In the genomic region with DNA sequence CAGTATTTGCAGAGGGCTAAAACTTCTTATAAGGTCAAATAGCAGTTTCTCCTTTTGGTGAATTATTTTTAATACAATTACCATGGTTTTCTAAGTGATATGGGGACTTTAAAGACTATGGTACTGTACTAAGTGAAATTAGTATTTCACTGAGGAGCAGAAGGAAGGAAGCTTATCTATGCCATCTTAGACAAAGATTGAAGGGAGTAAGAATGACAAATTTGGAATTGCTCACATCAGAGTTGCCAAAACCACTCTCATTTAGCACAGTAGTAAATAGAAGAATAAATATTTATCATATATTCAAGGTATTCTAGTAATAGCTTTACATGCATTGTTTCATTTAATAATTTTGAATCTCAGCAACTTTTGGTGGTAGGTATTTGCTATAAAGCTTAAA, we compare ENCODE assay signal across 21 cellular contexts. TPM values are rescaled to one million over a fixed set of nuclear protein-coding genes. Genes with fewer than 3 reads are reported as not detected.
A peak's percentile ranks its signal among the peaks of the same experiment; 100 is the strongest.
DNase-seq lines count a peak whose midpoint lies in the region; ATAC-seq and TF ChIP-seq lines count a peak whose summit lies in the region.
"Had no signal": no experiment of that assay in that cellular context is flagged by ENCODE, and none has a peak within 500 bp of the region (broad histone marks: within the 10 kb centered on the region; RNA-seq: fewer than 3 reads in every experiment).

No MANE protein-coding gene starts in this region.

- H3K4me3 ChIP-seq in SK-N-SH (ENCODE audit: low read depth in 2 of 2, low read length in 1 of 2) (no peak overlapping the region), LNCaP clone FGC (ENCODE audit: low read depth, low read length) (no peak overlapping the region), hepatocyte (no peak overlapping the region), dorsolateral prefrontal cortex (no peak overlapping the region)
- H3K4me3 ChIP-seq: BLaER1, GM12878, GM23338 had no signal

- H3K4me2 ChIP-seq in SK-N-SH = no peak overlapping the region
- no peak overlapping the region for H3K4me2 ChIP-seq in hepatocyte
- H3K4me2 ChIP-seq: BLaER1, GM23338 had no signal

- TF ChIP-seq RAD21 in SK-N-SH (IDR thresholded peaks at IDR 0.05; ENCODE audit: low read length) = no peak

- H3K36me3 Mint-ChIP-seq in mesothelial cell of epicardium = no peaks in the 10 kb centered on the region

- no peak overlapping the region for H3K27ac Mint-ChIP-seq in mesothelial cell of epicardium
- H3K27ac Mint-ChIP-seq: B cell; CD4-positive, CD25-positive, alpha-beta regulatory T cell; CD8-positive, alpha-beta T cell; GM23338; H9 had no signal

- no peak for TF ChIP-seq CTCF in SK-N-SH (IDR thresholded peaks at IDR 0.05)
- no peak for TF ChIP-seq CTCF in LNCaP clone FGC (IDR thresholded peaks at IDR 0.05; ENCODE audit: control insufficient read depth, extremely low read depth, insufficient read depth)
- TF ChIP-seq CTCF in hepatocyte (IDR thresholded peaks at IDR 0.05; ENCODE audit: poor library complexity) = no peak
- TF ChIP-seq CTCF in dorsolateral prefrontal cortex (IDR thresholded peaks at IDR 0.05 in 54 of 56, conservative IDR thresholded peaks at IDR 0.05 in 2 of 56; ENCODE audit: low read depth in 1 of 56, partially characterized antibody in 56 of 56) = no peak
- no peak for TF ChIP-seq CTCF in mesothelial cell of epicardium (IDR thresholded peaks at IDR 0.05; ENCODE audit: unreplicated experiment)

- no peak for TF ChIP-seq EP300 in SK-N-SH (IDR thresholded peaks at IDR 0.05; ENCODE audit: borderline replicate concordance in 1 of 2, low read depth in 1 of 2, low read length in 1 of 2)

- H3K36me3 ChIP-seq in SK-N-SH (replicated peaks in 1 of 2; ENCODE audit: control insufficient read depth in 1 of 2, insufficient read depth in 2 of 2, low read length in 1 of 2) = peaks cover 0 to 7% of the 10 kb centered on the region in 2 experiments
- no peaks in the 10 kb centered on the region for H3K36me3 ChIP-seq in hepatocyte (replicated peaks; ENCODE audit: insufficient read depth, low read depth)
- H3K36me3 ChIP-seq: BLaER1 had no signal

- H3K9ac ChIP-seq in SK-N-SH = no peak overlapping the region
- H3K9ac ChIP-seq: BLaER1 had no signal

- H3K9me2 ChIP-seq in SK-N-SH = no peaks in the 10 kb centered on the region
- H3K9me2 ChIP-seq in hepatocyte (replicated peaks; ENCODE audit: insufficient read depth) = no peaks in the 10 kb centered on the region

- peak overlapping the region; percentile 66 to 79; a peak in 2 of 4 replicates for H3K27ac ChIP-seq in SK-N-SH (ENCODE audit: low read depth in 2 of 2, low read length in 1 of 2)
- peak overlapping the region; percentile 67 for H3K27ac ChIP-seq in hepatocyte
- no peak overlapping the region for H3K27ac ChIP-seq in dorsolateral prefrontal cortex
- H3K27ac ChIP-seq: 22Rv1, BLaER1, C4-2B had no signal

- ATAC-seq in SK-N-SH treated with all-trans-retinoic acid at 6 μM for 48 hours = no peak
- ATAC-seq: CD8-positive, alpha-beta T cell; GM12878; GM23338; HCT116 had no signal

- POLR2A ChIA-PET in SK-N-SH (lab: Yijun Ruan, JAX) = no interaction called here

- H3K27me3 Mint-ChIP-seq in mesothelial cell of epicardium (ENCODE audit: low read depth) = no peaks in the 10 kb centered on the region
- H3K27me3 Mint-ChIP-seq: B cell; CD4-positive, CD25-positive, alpha-beta regulatory T cell had no signal

- H3F3A ChIP-seq in SK-N-SH (replicated peaks; ENCODE audit: insufficient read depth) = peaks cover 24% of the 10 kb centered on the region

- H3K9me3 ChIP-seq in SK-N-SH (no peaks in the 10 kb centered on the region), hepatocyte (ENCODE audit: low read depth) (no peaks in the 10 kb centered on the region)
- H3K9me3 ChIP-seq: BLaER1 had no signal

- H3K9me3 Mint-ChIP-seq in mesothelial cell of epicardium = no peaks in the 10 kb centered on the region
- H3K9me3 Mint-ChIP-seq: CD8-positive, alpha-beta T cell; GM23338; H9 had no signal

- H3K79me2 ChIP-seq in SK-N-SH (ENCODE audit: insufficient read depth) = no peaks in the 10 kb centered on the region
- H3K79me2 ChIP-seq in hepatocyte = no peaks in the 10 kb centered on the region

- H2AFZ ChIP-seq in SK-N-SH (ENCODE audit: low read depth) = no peak overlapping the region
- no peak overlapping the region for H2AFZ ChIP-seq in hepatocyte
- H2AFZ ChIP-seq: GM23338 had no signal

- H3K27me3 ChIP-seq in SK-N-SH (ENCODE audit: insufficient read depth) = no peaks in the 10 kb centered on the region
- no peaks in the 10 kb centered on the region for H3K27me3 ChIP-seq in hepatocyte
- no peaks in the 10 kb centered on the region for H3K27me3 ChIP-seq in dorsolateral prefrontal cortex
- H3K27me3 ChIP-seq: BLaER1 had no signal

- CTCF ChIA-PET in SK-N-SH (lab: Yijun Ruan, JAX) = no interaction called here

- DNase-seq in SK-N-SH (no peak), LNCaP clone FGC (ENCODE audit: low read depth) (peak; percentile 66), hepatocyte (ENCODE audit: low spot score) (no peak), HPDE6-E6E7 (ENCODE audit: extremely low spot score) (no peak), dorsolateral prefrontal cortex (no peak), mesothelial cell of epicardium (ENCODE audit: low spot score in 2 of 2, unreplicated experiment in 2 of 2) (no peak)
- DNase-seq: CD4-positive, CD25-positive, alpha-beta regulatory T cell; CD8-positive, alpha-beta T cell; DMS 273 treated with DMSO at 0.1 percent for 48 hours; DMS79; EL; GDM1; H9 had no signal

- no peak overlapping the region for H3K4me3 Mint-ChIP-seq in mesothelial cell of epicardium
- H3K4me3 Mint-ChIP-seq: B cell; CD4-positive, CD25-positive, alpha-beta regulatory T cell; CD8-positive, alpha-beta T cell; GM23338; H9 had no signal

- H3K4me1 Mint-ChIP-seq in mesothelial cell of epicardium = peaks cover 51% of the 10 kb centered on the region
- H3K4me1 Mint-ChIP-seq: B cell had no signal

- H4K20me1 ChIP-seq in SK-N-SH (ENCODE audit: insufficient read depth) = no peaks in the 10 kb centered on the region
- H4K20me1 ChIP-seq in hepatocyte (ENCODE audit: insufficient read depth, poor library complexity, severe bottlenecking) = no peaks in the 10 kb centered on the region
- H4K20me1 ChIP-seq: BLaER1 had no signal

- intact Hi-C loops in dorsolateral prefrontal cortex (cut with DNase I) = no loop called here

- H3K4me1 ChIP-seq in SK-N-SH (ENCODE audit: control insufficient read depth in 1 of 2, insufficient read depth in 2 of 2, low read depth in 1 of 2, low read length in 1 of 2) = peaks cover 0 to 10% of the 10 kb centered on the region in 2 experiments; a peak in 1 of 4 replicates
- H3K4me1 ChIP-seq in hepatocyte (ENCODE audit: insufficient read depth) = peaks cover 10% of the 10 kb centered on the region
- H3K4me1 ChIP-seq: BLaER1 had no signal

TF ChIP-seq in SK-N-SH, 30 proteins besides CTCF, POLR2A, EP300 and RAD21:
- TF ChIP-seq, protein P1, sequence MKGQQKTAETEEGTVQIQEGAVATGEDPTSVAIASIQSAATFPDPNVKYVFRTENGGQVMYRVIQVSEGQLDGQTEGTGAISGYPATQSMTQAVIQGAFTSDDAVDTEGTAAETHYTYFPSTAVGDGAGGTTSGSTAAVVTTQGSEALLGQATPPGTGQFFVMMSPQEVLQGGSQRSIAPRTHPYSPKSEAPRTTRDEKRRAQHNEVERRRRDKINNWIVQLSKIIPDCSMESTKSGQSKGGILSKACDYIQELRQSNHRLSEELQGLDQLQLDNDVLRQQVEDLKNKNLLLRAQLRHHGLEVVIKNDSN (IDR thresholded peaks at IDR 0.05; ENCODE audit: borderline replicate concordance, low read depth) = no peak
- TF ChIP-seq FOSL2 (IDR thresholded peaks at IDR 0.05; ENCODE audit: borderline replicate concordance, low read depth) = no peak
- no peak for TF ChIP-seq SIN3A (IDR thresholded peaks at IDR 0.05; ENCODE audit: borderline replicate concordance, low read depth, low read length)
- no peak for TF ChIP-seq EZH2phosphoT487 (IDR thresholded peaks at IDR 0.05; ENCODE audit: borderline replicate concordance, low read depth)
- no peak for TF ChIP-seq TEAD4 (IDR thresholded peaks at IDR 0.05; ENCODE audit: borderline replicate concordance, insufficient read depth)
- no peak for TF ChIP-seq CHD2 (IDR thresholded peaks at IDR 0.05; ENCODE audit: low read length, partially characterized antibody)
- no peak for TF ChIP-seq NRF1 (IDR thresholded peaks at IDR 0.05; ENCODE audit: low read depth, low read length)
- TF ChIP-seq RCOR1 (IDR thresholded peaks at IDR 0.05; ENCODE audit: low read length) = no peak
- no peak for TF ChIP-seq GABPA (IDR thresholded peaks at IDR 0.05; ENCODE audit: low read depth)
- no peak for TF ChIP-seq TCF12 (IDR thresholded peaks at IDR 0.05)
TF ChIP-seq in SK-N-SH: peak in this region for 0.

TF ChIP-seq in SK-N-SH treated with all-trans-retinoic acid at 6 μM for 48 hours, 23 proteins besides CTCF, POLR2A, EP300 and RAD21:
- no peak for TF ChIP-seq ZFP3 (CRISPR knock-in tag; IDR thresholded peaks at IDR 0.05)
- TF ChIP-seq ZFP30 (CRISPR knock-in tag; IDR thresholded peaks at IDR 0.05) = no peak
- no peak for TF ChIP-seq GLIS3 (CRISPR knock-in tag; IDR thresholded peaks at IDR 0.05)
- TF ChIP-seq TOX (CRISPR knock-in tag; IDR thresholded peaks at IDR 0.05; ENCODE audit: borderline replicate concordance) = no peak
- TF ChIP-seq ZC3H10 (CRISPR knock-in tag; IDR thresholded peaks at IDR 0.05) = no peak
- TF ChIP-seq RARB (CRISPR knock-in tag; IDR thresholded peaks at IDR 0.05) = no peak

RNA-seq across cellular contexts. Expression of gene SULT1B1, which starts 30.4 kb away (rescaled TPM):
- polyA plus RNA-seq in SK-N-SH (2012; rRNA removed) (14.7 and 22.4 TPM in 2 replicates), hepatocyte (10.1 and 10.7 TPM in 2 replicates)
- 20.7 and 28.2 TPM in 2 replicates for polyA plus RNA-seq in SK-N-SH (2012; cell fraction: cytosol; rRNA removed)
- polyA plus RNA-seq in SK-N-SH (2012; cell fraction: nucleus; rRNA removed) = 12.9 and 33.9 TPM in 2 replicates
- total RNA-seq in hepatocyte (46.5 and 53.8 TPM in 2 replicates), dorsolateral prefrontal cortex (1 to 10 TPM in 85 of 120 experiments, under 1 TPM in 35; 0.22 to 6.4 (median 1.6) TPM), mesothelial cell of epicardium (0.34 to 0.51 TPM (median 0.38 TPM) in 3 replicates)
- total RNA-seq: GM23338, H9 had no signal
- polyA plus RNA-seq: GM23338 had no signal

Comparison
In these comparisons a context has a peak if more than half of its experiments do, and no peak if none do; other contexts are left out.
1. H3K27ac ChIP-seq: peak in SK-N-SH (2 of 2) and hepatocyte (single experiment); none in dorsolateral prefrontal cortex (0 of 59).